ENCODE assay signal across 2 cellular contexts in the genomic region with DNA sequence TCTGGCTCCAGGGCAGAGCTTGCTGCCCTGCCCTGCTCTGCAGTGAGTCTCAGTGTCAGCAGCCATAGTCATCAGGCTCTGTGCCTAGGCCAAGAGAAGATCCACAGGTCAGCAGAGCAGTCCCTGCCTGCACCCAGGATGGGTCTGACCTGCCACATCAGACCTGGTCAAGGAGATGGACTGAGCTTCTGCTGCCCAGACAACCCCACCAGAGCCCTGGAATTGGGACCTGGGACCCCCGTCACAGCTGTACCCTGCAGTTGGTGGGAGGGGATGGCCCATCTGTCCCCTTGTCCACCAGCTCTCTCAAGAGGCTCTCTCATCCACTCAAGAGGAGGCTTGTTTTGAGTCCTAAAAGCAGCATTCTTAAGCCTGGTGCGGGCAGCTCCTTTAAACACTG.
TF ChIP-seq lines count a peak whose summit lies in the region.

No MANE protein-coding gene starts in this region.

TF ChIP-seq in GM23338, 12 proteins besides CTCF, POLR2A, EP300 and RAD21 (continues in another document):
- TF ChIP-seq NANOG (IDR thresholded peaks at IDR 0.05; ENCODE audit: borderline replicate concordance) = no peak
- TF ChIP-seq STAT1 (IDR thresholded peaks at IDR 0.05; ENCODE audit: unreplicated experiment) = no peak
- no peak for TF ChIP-seq CREB1 (CRISPR knock-in tag; IDR thresholded peaks at IDR 0.05; ENCODE audit: low read depth)
- TF ChIP-seq JUNB (IDR thresholded peaks at IDR 0.05; ENCODE audit: unreplicated experiment) = no peak
- TF ChIP-seq, protein P1, sequence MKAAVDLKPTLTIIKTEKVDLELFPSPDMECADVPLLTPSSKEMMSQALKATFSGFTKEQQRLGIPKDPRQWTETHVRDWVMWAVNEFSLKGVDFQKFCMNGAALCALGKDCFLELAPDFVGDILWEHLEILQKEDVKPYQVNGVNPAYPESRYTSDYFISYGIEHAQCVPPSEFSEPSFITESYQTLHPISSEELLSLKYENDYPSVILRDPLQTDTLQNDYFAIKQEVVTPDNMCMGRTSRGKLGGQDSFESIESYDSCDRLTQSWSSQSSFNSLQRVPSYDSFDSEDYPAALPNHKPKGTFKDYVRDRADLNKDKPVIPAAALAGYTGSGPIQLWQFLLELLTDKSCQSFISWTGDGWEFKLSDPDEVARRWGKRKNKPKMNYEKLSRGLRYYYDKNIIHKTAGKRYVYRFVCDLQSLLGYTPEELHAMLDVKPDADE (IDR thresholded peaks at IDR 0.05) = no peak
- TF ChIP-seq ZNF331 (CRISPR knock-in tag; IDR thresholded peaks at IDR 0.05; ENCODE audit: low read depth) = no peak
- TF ChIP-seq, protein P2, sequence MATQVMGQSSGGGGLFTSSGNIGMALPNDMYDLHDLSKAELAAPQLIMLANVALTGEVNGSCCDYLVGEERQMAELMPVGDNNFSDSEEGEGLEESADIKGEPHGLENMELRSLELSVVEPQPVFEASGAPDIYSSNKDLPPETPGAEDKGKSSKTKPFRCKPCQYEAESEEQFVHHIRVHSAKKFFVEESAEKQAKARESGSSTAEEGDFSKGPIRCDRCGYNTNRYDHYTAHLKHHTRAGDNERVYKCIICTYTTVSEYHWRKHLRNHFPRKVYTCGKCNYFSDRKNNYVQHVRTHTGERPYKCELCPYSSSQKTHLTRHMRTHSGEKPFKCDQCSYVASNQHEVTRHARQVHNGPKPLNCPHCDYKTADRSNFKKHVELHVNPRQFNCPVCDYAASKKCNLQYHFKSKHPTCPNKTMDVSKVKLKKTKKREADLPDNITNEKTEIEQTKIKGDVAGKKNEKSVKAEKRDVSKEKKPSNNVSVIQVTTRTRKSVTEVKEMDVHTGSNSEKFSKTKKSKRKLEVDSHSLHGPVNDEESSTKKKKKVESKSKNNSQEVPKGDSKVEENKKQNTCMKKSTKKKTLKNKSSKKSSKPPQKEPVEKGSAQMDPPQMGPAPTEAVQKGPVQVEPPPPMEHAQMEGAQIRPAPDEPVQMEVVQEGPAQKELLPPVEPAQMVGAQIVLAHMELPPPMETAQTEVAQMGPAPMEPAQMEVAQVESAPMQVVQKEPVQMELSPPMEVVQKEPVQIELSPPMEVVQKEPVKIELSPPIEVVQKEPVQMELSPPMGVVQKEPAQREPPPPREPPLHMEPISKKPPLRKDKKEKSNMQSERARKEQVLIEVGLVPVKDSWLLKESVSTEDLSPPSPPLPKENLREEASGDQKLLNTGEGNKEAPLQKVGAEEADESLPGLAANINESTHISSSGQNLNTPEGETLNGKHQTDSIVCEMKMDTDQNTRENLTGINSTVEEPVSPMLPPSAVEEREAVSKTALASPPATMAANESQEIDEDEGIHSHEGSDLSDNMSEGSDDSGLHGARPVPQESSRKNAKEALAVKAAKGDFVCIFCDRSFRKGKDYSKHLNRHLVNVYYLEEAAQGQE (IDR thresholded peaks at IDR 0.05; ENCODE audit: unreplicated experiment) = no peak
- TF ChIP-seq EZH2phosphoT487 (IDR thresholded peaks at IDR 0.05; ENCODE audit: unreplicated experiment) = no peak
- TF ChIP-seq POLR2AphosphoS5 (IDR thresholded peaks at IDR 0.05; ENCODE audit: low read depth) = no peak
- no peak for TF ChIP-seq EZH2 (IDR thresholded peaks at IDR 0.05; ENCODE audit: low read depth, unreplicated experiment)
- TF ChIP-seq ZNF114 (CRISPR knock-in tag; IDR thresholded peaks at IDR 0.05) = no peak

TF ChIP-seq in HepG2, 621 proteins besides CTCF, POLR2A, EP300 and RAD21 (continued from another document):
- TF ChIP-seq ZNF788 (CRISPR knock-in tag; IDR thresholded peaks at IDR 0.05; ENCODE audit: borderline replicate concordance) (no peak), ZNF484 (CRISPR knock-in tag; IDR thresholded peaks at IDR 0.05; ENCODE audit: borderline replicate concordance, low read depth) (no peak), ZNF883 (CRISPR knock-in tag; IDR thresholded peaks at IDR 0.05; ENCODE audit: not compliant biosample characterization) (no peak), TCF7L2 (IDR thresholded peaks at IDR 0.05; ENCODE audit: low read depth, low read length) (no peak), FOSL1 (CRISPR knock-in tag; IDR thresholded peaks at IDR 0.05; ENCODE audit: borderline replicate concordance) (no peak), RFXANK (CRISPR knock-in tag; IDR thresholded peaks at IDR 0.05) (no peak), ZNF766 (CRISPR knock-in tag; IDR thresholded peaks at IDR 0.05; ENCODE audit: borderline replicate concordance) (no peak), ZNF749 (CRISPR knock-in tag; IDR thresholded peaks at IDR 0.05; ENCODE audit: borderline replicate concordance) (no peak)
- TF ChIP-seq, protein P3, sequence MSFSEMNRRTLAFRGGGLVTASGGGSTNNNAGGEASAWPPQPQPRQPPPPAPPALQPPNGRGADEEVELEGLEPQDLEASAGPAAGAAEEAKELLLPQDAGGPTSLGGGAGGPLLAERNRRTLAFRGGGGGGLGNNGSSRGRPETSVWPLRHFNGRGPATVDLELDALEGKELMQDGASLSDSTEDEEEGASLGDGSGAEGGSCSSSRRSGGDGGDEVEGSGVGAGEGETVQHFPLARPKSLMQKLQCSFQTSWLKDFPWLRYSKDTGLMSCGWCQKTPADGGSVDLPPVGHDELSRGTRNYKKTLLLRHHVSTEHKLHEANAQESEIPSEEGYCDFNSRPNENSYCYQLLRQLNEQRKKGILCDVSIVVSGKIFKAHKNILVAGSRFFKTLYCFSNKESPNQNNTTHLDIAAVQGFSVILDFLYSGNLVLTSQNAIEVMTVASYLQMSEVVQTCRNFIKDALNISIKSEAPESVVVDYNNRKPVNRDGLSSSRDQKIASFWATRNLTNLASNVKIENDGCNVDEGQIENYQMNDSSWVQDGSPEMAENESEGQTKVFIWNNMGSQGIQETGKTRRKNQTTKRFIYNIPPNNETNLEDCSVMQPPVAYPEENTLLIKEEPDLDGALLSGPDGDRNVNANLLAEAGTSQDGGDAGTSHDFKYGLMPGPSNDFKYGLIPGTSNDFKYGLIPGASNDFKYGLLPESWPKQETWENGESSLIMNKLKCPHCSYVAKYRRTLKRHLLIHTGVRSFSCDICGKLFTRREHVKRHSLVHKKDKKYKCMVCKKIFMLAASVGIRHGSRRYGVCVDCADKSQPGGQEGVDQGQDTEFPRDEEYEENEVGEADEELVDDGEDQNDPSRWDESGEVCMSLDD (CRISPR knock-in tag; IDR thresholded peaks at IDR 0.05; ENCODE audit: borderline replicate concordance) = no peak
